In genomic region chr6:136249811-136250685, GRCh38 we compare ENCODE assay signal across 8 cellular contexts. TPM values are rescaled to one million over a fixed set of nuclear protein-coding genes. Genes with fewer than 3 reads are reported as not detected.
DNase-seq lines count a peak whose midpoint lies in the region; ATAC-seq and TF ChIP-seq lines count a peak whose summit lies in the region.

Gene MTFR2 (minus strand): TSS chr6:136250311. CDS start chr6:136249099, 1,212 bp downstream.

- ATAC-seq in GM19351 (IDR thresholded peaks at IDR 0.05; ENCODE audit: unreplicated experiment), result peak; percentile 90
- ATAC-seq in HG03520 (IDR thresholded peaks at IDR 0.05; ENCODE audit: unreplicated experiment), result peak; percentile 96
- ATAC-seq in left colon, result peak; percentile 93

- DNase-seq in C1 segment of cervical spinal cord (lab: John Stamatoyannopoulos, UW) (peak; percentile 22 to 97 (median 88)), NCI-H526 treated with DMSO at 0.1 percent for 48 hours (lab: John Stamatoyannopoulos, UW) (peak; percentile 98), coronary artery (ENCODE audit: low spot score) (peak; percentile 96), left colon (peak; percentile 92 to 98)
- peak; percentile 93 for DNase-seq in activated CD4-positive, alpha-beta T cell treated with anti-CD3 and anti-CD28 coated beads for 48 hours
- peak; percentile 71 to 85 for DNase-seq in stimulated activated CD4-positive, alpha-beta T cell treated with anti-CD3 and anti-CD28 coated beads, Interleukin-1b, Interleukin-23, amount 100 ng/mL, for 4 hours (ENCODE audit: low read depth in 2 of 2)

- peak within 1 kb of the TSS; percentile 15 to 61 for H3K27ac ChIP-seq in coronary artery

- TF ChIP-seq CTCF in coronary artery (IDR thresholded peaks at IDR 0.05), result no peak

- peak within 1 kb of the TSS; percentile 76 for H3K4me3 ChIP-seq in coronary artery

- intact Hi-C loops in left colon (cut with DNase I, micrococcal nuclease), result loop anchor here in 1 of 2 donors (5.0 kb wide), 1 partner anchor 37 kb away; the partner anchor contains the start of gene BCLAF1

RNA-seq across cellular contexts. Expression of gene MTFR2, which starts in this region (rescaled TPM):
- 1 to 10 TPM; 1.2 to 3.1 TPM for total RNA-seq in left colon

Comparison
In these comparisons a context has a peak if more than half of its experiments do, and no peak if none do; other contexts are left out.
1. Peak in every context shown above with its lines: DNase-seq, ATAC-seq, H3K4me3 ChIP-seq and H3K27ac ChIP-seq.